Comparison of ENCODE assay signal across 1 cellular context in the genomic region with DNA sequence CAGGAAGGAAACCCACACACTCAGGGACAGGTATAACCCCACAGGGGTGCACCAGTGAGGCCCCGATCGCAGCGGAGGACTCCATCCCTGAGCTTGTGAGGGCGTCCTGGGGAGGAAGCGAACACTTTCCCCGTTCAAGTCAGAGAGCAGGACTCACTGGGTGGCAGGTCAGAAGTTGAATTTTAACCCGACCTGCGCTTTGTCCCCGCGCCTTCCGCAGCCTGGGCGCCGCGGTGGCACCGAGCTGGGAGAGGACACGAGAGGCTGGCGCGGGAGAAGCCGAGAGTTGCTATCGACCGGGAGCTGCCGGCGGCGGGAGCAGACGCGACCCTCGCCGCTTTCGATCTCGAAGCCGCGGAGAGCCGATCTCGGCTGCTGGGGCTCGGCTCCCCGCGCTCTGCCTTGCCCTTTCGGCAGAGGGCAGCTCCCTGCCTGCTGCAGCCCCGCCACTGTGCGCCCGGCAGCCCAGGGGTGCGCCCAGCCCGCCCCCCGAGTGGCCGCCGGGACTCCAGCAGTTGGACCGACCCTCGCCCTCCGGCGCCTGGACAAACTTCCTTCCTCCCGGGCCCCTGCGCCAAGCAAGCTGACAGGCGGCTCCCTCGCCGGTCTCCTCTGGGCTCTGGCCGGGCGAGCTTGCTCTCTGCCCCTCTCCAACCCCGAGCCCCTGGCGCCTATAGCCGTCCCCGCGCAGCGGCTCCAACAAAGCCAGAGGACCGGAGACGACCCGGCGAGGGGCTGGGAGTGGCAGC.
TF ChIP-seq lines count a peak whose summit lies in the region.

No MANE protein-coding gene starts in this region.

TF ChIP-seq in HepG2, 621 proteins besides CTCF, POLR2A, EP300 and RAD21 (continued from another document and continues in another):
- TF ChIP-seq YEATS2 (CRISPR knock-in tag; IDR thresholded peaks at IDR 0.05; ENCODE audit: borderline replicate concordance) (0 out of 2 replicates have a peak, but pooled peaks have one; percentile 44), MTA3 (CRISPR knock-in tag; IDR thresholded peaks at IDR 0.05) (no peak), NONO (IDR thresholded peaks at IDR 0.05) (no peak), NONO (CRISPR knock-in tag; conservative IDR thresholded peaks at IDR 0.05) (peak; percentile 74), MEIS2 (CRISPR knock-in tag; IDR thresholded peaks at IDR 0.05) (peak; percentile 79; the same call in 1 of the 2 replicates), ZNF781 (CRISPR knock-in tag; IDR thresholded peaks at IDR 0.05; ENCODE audit: borderline replicate concordance, not compliant biosample characterization) (no peak), ZNF660 (CRISPR knock-in tag; IDR thresholded peaks at IDR 0.05; ENCODE audit: borderline replicate concordance, low read depth) (no peak), ZNF101 (CRISPR knock-in tag; IDR thresholded peaks at IDR 0.05; ENCODE audit: borderline replicate concordance, low read depth) (no peak), CBX1 (IDR thresholded peaks at IDR 0.05; ENCODE audit: low read depth) (no peak), HNRNPUL1 (IDR thresholded peaks at IDR 0.05; ENCODE audit: low read depth, low read length) (peak; percentile 53; the same call in 1 of the 2 replicates), GATAD1 (CRISPR knock-in tag; IDR thresholded peaks at IDR 0.05) (0 out of 2 replicates have a peak, but pooled peaks have one; percentile 46), ZFYVE20 (CRISPR knock-in tag; IDR thresholded peaks at IDR 0.05; ENCODE audit: borderline replicate concordance, low read depth) (peak; percentile 69; the same call in 1 of the 2 replicates), SNAPC2 (CRISPR knock-in tag; IDR thresholded peaks at IDR 0.05) (no peak), ATF7-NPFF (CRISPR knock-in tag; IDR thresholded peaks at IDR 0.05; ENCODE audit: low read depth) (peak; percentile 89), U2AF1 (optimal IDR thresholded peaks at IDR 0.05; ENCODE audit: low read depth, low read length) (no peak), TARDBP (CRISPR knock-in tag; IDR thresholded peaks at IDR 0.05) (peak; percentile 36; the same call in 1 of the 2 replicates), ZNF570 (CRISPR knock-in tag; IDR thresholded peaks at IDR 0.05; ENCODE audit: borderline replicate concordance) (no peak), ZNF549 (CRISPR knock-in tag; IDR thresholded peaks at IDR 0.05) (no peak), RXRB (CRISPR knock-in tag; IDR thresholded peaks at IDR 0.05; ENCODE audit: borderline replicate concordance) (no peak), ELF4 (CRISPR knock-in tag; IDR thresholded peaks at IDR 0.05; ENCODE audit: borderline replicate concordance) (no peak), NFYC (CRISPR knock-in tag; IDR thresholded peaks at IDR 0.05) (no peak), ZNF720 (CRISPR knock-in tag; IDR thresholded peaks at IDR 0.05) (no peak), SP1 (IDR thresholded peaks at IDR 0.05) (no peak), SP1 (CRISPR knock-in tag; IDR thresholded peaks at IDR 0.05) (peak; percentile 30; the same call in 1 of the 2 replicates)
- TF ChIP-seq, protein P1, sequence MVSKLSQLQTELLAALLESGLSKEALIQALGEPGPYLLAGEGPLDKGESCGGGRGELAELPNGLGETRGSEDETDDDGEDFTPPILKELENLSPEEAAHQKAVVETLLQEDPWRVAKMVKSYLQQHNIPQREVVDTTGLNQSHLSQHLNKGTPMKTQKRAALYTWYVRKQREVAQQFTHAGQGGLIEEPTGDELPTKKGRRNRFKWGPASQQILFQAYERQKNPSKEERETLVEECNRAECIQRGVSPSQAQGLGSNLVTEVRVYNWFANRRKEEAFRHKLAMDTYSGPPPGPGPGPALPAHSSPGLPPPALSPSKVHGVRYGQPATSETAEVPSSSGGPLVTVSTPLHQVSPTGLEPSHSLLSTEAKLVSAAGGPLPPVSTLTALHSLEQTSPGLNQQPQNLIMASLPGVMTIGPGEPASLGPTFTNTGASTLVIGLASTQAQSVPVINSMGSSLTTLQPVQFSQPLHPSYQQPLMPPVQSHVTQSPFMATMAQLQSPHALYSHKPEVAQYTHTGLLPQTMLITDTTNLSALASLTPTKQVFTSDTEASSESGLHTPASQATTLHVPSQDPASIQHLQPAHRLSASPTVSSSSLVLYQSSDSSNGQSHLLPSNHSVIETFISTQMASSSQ (IDR thresholded peaks at IDR 0.05; ENCODE audit: low read depth), result peak; percentile 84
- TF ChIP-seq, protein P1 (CRISPR knock-in tag; IDR thresholded peaks at IDR 0.05; ENCODE audit: borderline replicate concordance), result peak; percentile 94
- TF ChIP-seq, protein P2, sequence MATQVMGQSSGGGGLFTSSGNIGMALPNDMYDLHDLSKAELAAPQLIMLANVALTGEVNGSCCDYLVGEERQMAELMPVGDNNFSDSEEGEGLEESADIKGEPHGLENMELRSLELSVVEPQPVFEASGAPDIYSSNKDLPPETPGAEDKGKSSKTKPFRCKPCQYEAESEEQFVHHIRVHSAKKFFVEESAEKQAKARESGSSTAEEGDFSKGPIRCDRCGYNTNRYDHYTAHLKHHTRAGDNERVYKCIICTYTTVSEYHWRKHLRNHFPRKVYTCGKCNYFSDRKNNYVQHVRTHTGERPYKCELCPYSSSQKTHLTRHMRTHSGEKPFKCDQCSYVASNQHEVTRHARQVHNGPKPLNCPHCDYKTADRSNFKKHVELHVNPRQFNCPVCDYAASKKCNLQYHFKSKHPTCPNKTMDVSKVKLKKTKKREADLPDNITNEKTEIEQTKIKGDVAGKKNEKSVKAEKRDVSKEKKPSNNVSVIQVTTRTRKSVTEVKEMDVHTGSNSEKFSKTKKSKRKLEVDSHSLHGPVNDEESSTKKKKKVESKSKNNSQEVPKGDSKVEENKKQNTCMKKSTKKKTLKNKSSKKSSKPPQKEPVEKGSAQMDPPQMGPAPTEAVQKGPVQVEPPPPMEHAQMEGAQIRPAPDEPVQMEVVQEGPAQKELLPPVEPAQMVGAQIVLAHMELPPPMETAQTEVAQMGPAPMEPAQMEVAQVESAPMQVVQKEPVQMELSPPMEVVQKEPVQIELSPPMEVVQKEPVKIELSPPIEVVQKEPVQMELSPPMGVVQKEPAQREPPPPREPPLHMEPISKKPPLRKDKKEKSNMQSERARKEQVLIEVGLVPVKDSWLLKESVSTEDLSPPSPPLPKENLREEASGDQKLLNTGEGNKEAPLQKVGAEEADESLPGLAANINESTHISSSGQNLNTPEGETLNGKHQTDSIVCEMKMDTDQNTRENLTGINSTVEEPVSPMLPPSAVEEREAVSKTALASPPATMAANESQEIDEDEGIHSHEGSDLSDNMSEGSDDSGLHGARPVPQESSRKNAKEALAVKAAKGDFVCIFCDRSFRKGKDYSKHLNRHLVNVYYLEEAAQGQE (IDR thresholded peaks at IDR 0.05; ENCODE audit: borderline replicate concordance in 1 of 2, low read depth in 1 of 2, low read length in 2 of 2), result no peak; a peak in 1 of 4 replicates
- TF ChIP-seq, protein P3, sequence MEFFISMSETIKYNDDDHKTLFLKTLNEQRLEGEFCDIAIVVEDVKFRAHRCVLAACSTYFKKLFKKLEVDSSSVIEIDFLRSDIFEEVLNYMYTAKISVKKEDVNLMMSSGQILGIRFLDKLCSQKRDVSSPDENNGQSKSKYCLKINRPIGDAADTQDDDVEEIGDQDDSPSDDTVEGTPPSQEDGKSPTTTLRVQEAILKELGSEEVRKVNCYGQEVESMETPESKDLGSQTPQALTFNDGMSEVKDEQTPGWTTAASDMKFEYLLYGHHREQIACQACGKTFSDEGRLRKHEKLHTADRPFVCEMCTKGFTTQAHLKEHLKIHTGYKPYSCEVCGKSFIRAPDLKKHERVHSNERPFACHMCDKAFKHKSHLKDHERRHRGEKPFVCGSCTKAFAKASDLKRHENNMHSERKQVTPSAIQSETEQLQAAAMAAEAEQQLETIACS (CRISPR knock-in tag; IDR thresholded peaks at IDR 0.05), result no peak
- TF ChIP-seq, protein P4, sequence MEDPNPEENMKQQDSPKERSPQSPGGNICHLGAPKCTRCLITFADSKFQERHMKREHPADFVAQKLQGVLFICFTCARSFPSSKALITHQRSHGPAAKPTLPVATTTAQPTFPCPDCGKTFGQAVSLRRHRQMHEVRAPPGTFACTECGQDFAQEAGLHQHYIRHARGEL (CRISPR knock-in tag; IDR thresholded peaks at IDR 0.05), result no peak
- TF ChIP-seq, protein P5, sequence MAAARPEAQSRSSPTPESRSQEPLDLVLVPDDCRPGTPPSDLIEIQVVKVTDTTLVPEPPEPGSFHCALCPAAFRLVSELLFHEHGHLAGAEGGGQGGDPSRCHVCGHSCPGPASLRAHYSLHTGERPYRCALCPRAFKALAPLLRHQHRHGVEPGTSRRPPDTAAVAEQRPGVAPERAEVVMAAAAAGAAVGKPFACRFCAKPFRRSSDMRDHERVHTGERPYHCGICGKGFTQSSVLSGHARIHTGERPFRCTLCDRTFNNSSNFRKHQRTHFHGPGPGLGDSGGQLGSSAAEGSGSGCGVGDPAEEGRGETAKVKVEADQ (CRISPR knock-in tag; IDR thresholded peaks at IDR 0.05; ENCODE audit: borderline replicate concordance), result no peak
- TF ChIP-seq, protein P6, sequence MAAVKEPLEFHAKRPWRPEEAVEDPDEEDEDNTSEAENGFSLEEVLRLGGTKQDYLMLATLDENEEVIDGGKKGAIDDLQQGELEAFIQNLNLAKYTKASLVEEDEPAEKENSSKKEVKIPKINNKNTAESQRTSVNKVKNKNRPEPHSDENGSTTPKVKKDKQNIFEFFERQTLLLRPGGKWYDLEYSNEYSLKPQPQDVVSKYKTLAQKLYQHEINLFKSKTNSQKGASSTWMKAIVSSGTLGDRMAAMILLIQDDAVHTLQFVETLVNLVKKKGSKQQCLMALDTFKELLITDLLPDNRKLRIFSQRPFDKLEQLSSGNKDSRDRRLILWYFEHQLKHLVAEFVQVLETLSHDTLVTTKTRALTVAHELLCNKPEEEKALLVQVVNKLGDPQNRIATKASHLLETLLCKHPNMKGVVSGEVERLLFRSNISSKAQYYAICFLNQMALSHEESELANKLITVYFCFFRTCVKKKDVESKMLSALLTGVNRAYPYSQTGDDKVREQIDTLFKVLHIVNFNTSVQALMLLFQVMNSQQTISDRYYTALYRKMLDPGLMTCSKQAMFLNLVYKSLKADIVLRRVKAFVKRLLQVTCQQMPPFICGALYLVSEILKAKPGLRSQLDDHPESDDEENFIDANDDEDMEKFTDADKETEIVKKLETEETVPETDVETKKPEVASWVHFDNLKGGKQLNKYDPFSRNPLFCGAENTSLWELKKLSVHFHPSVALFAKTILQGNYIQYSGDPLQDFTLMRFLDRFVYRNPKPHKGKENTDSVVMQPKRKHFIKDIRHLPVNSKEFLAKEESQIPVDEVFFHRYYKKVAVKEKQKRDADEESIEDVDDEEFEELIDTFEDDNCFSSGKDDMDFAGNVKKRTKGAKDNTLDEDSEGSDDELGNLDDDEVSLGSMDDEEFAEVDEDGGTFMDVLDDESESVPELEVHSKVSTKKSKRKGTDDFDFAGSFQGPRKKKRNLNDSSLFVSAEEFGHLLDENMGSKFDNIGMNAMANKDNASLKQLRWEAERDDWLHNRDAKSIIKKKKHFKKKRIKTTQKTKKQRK (IDR thresholded peaks at IDR 0.05; ENCODE audit: low read length), result no peak
- TF ChIP-seq, protein P7, sequence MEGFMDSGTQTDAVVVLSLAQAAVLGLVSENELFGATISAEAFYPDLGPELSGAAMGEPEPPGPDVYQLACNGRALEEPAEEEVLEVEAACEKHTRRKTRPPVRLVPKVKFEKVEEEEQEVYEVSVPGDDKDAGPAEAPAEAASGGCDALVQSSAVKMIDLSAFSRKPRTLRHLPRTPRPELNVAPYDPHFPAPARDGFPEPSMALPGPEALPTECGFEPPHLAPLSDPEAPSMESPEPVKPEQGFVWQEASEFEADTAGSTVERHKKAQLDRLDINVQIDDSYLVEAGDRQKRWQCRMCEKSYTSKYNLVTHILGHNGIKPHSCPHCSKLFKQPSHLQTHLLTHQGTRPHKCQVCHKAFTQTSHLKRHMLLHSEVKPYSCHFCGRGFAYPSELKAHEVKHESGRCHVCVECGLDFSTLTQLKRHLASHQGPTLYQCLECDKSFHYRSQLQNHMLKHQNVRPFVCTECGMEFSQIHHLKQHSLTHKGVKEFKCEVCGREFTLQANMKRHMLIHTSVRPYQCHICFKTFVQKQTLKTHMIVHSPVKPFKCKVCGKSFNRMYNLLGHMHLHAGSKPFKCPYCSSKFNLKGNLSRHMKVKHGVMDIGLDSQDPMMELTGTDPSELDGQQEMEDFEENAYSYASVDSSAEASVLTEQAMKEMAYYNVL (CRISPR knock-in tag; IDR thresholded peaks at IDR 0.05; ENCODE audit: borderline replicate concordance), result no peak
- TF ChIP-seq, protein P8, sequence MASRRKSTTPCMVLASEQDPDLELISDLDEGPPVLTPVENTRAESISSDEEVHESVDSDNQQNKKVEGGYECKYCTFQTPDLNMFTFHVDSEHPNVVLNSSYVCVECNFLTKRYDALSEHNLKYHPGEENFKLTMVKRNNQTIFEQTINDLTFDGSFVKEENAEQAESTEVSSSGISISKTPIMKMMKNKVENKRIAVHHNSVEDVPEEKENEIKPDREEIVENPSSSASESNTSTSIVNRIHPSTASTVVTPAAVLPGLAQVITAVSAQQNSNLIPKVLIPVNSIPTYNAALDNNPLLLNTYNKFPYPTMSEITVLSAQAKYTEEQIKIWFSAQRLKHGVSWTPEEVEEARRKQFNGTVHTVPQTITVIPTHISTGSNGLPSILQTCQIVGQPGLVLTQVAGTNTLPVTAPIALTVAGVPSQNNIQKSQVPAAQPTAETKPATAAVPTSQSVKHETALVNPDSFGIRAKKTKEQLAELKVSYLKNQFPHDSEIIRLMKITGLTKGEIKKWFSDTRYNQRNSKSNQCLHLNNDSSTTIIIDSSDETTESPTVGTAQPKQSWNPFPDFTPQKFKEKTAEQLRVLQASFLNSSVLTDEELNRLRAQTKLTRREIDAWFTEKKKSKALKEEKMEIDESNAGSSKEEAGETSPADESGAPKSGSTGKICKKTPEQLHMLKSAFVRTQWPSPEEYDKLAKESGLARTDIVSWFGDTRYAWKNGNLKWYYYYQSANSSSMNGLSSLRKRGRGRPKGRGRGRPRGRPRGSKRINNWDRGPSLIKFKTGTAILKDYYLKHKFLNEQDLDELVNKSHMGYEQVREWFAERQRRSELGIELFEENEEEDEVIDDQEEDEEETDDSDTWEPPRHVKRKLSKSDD (CRISPR knock-in tag; IDR thresholded peaks at IDR 0.05; ENCODE audit: low read depth), result no peak
- TF ChIP-seq, protein P9, sequence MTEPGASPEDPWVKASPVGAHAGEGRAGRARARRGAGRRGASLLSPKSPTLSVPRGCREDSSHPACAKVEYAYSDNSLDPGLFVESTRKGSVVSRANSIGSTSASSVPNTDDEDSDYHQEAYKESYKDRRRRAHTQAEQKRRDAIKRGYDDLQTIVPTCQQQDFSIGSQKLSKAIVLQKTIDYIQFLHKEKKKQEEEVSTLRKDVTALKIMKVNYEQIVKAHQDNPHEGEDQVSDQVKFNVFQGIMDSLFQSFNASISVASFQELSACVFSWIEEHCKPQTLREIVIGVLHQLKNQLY (CRISPR knock-in tag; IDR thresholded peaks at IDR 0.05), result peak; percentile 41; the same call in 1 of the 2 replicates
